Comparison of ENCODE assay signal across 29 cellular contexts in genomic region chr7:41152179-41152678, GRCh38.
"Had no signal": no experiment of that assay in that cellular context is flagged by ENCODE, and none has a peak within 500 bp of the region (broad histone marks: within the 10 kb centered on the region; RNA-seq: fewer than 3 reads in every experiment).

No MANE protein-coding gene starts in this region.

- H3K4me1 Mint-ChIP-seq: stimulated activated effector memory CD8-positive, alpha-beta T cell treated with anti-CD3 and anti-CD28 coated beads, Interleukin-12 subunit alpha, Interleukin-12 subunit beta, amount 100 ng/mL, for 72 hours; stimulated activated memory B cell treated with anti-CD40 and anti-IgM and Interleukin-4, amounts not matched to agents 10 μg/mL and 1 μg/mL and 100 μg/mL, for 72 hours; stimulated activated naive B cell treated with anti-CD40 and anti-IgM and Interleukin-4, amounts not matched to agents 10 μg/mL and 1 μg/mL and 100 μg/mL, for 72 hours; stimulated activated naive CD8-positive, alpha-beta T cell treated with anti-CD3 and anti-CD28 coated beads, Interleukin-15, amount 100 ng/mL, for 72 hours had no signal

- H3K36me3 Mint-ChIP-seq: stimulated activated effector memory CD8-positive, alpha-beta T cell treated with anti-CD3 and anti-CD28 coated beads, Interleukin-12 subunit alpha, Interleukin-12 subunit beta, amount 100 ng/mL, for 72 hours; stimulated activated memory B cell treated with anti-CD40 and anti-IgM and Interleukin-4, amounts not matched to agents 10 μg/mL and 1 μg/mL and 100 μg/mL, for 72 hours; stimulated activated naive B cell treated with anti-CD40 and anti-IgM and Interleukin-4, amounts not matched to agents 10 μg/mL and 1 μg/mL and 100 μg/mL, for 72 hours; type B pancreatic cell had no signal

- FAIRE-seq: urothelium cell line had no signal

- H3K4me3 Mint-ChIP-seq: stimulated activated effector memory CD8-positive, alpha-beta T cell treated with anti-CD3 and anti-CD28 coated beads, Interleukin-12 subunit alpha, Interleukin-12 subunit beta, amount 100 ng/mL, for 72 hours; stimulated activated memory B cell treated with anti-CD40 and anti-IgM and Interleukin-4, amounts not matched to agents 10 μg/mL and 1 μg/mL and 100 μg/mL, for 72 hours; stimulated activated naive B cell treated with anti-CD40 and anti-IgM and Interleukin-4, amounts not matched to agents 10 μg/mL and 1 μg/mL and 100 μg/mL, for 72 hours; stimulated activated naive CD8-positive, alpha-beta T cell treated with anti-CD3 and anti-CD28 coated beads, Interleukin-15, amount 100 ng/mL, for 72 hours; stimulated activated naive CD8-positive, alpha-beta T cell treated with anti-CD3 and anti-CD28 coated beads, Interleukin-15, Interleukin-2, amounts not matched to agents 100 ng/mL and 50 ng/mL, for 24 hours; type B pancreatic cell had no signal

- H3K27ac Mint-ChIP-seq: stimulated activated effector memory CD8-positive, alpha-beta T cell treated with anti-CD3 and anti-CD28 coated beads, Interleukin-12 subunit alpha, Interleukin-12 subunit beta, amount 100 ng/mL, for 72 hours; stimulated activated memory B cell treated with anti-CD40 and anti-IgM and Interleukin-4, amounts not matched to agents 10 μg/mL and 1 μg/mL and 100 μg/mL, for 72 hours; stimulated activated naive B cell treated with anti-CD40 and anti-IgM and Interleukin-4, amounts not matched to agents 10 μg/mL and 1 μg/mL and 100 μg/mL, for 72 hours; stimulated activated naive CD8-positive, alpha-beta T cell treated with anti-CD3 and anti-CD28 coated beads, Interleukin-15, amount 100 ng/mL, for 72 hours; stimulated activated naive CD8-positive, alpha-beta T cell treated with anti-CD3 and anti-CD28 coated beads, Interleukin-15, Interleukin-2, amounts not matched to agents 100 ng/mL and 50 ng/mL, for 24 hours; type B pancreatic cell had no signal

- H3K4me1 ChIP-seq: stomach, testis, thyroid gland, tibial artery, transverse colon, upper lobe of left lung, upper lobe of right lung had no signal

- H3K4me3 ChIP-seq: stomach, suprapubic skin, testis, thoracic aorta, thyroid gland, tibial artery, tibial nerve, transverse colon, upper lobe of left lung, upper lobe of right lung, uterus, vagina had no signal

- H3K27me3 Mint-ChIP-seq: stimulated activated memory B cell treated with anti-CD40 and anti-IgM and Interleukin-4, amounts not matched to agents 10 μg/mL and 1 μg/mL and 100 μg/mL, for 72 hours; stimulated activated naive B cell treated with anti-CD40 and anti-IgM and Interleukin-4, amounts not matched to agents 10 μg/mL and 1 μg/mL and 100 μg/mL, for 72 hours; stimulated activated naive CD8-positive, alpha-beta T cell treated with anti-CD3 and anti-CD28 coated beads, Interleukin-15, Interleukin-2, amounts not matched to agents 100 ng/mL and 50 ng/mL, for 24 hours; type B pancreatic cell had no signal

- H3K9me3 Mint-ChIP-seq: stimulated activated memory B cell treated with anti-CD40 and anti-IgM and Interleukin-4, amounts not matched to agents 10 μg/mL and 1 μg/mL and 100 μg/mL, for 72 hours; stimulated activated naive CD8-positive, alpha-beta T cell treated with anti-CD3 and anti-CD28 coated beads, Interleukin-15, Interleukin-2, amounts not matched to agents 100 ng/mL and 50 ng/mL, for 24 hours; type B pancreatic cell had no signal

- ATAC-seq: stimulated activated effector memory CD8-positive, alpha-beta T cell treated with anti-CD3 and anti-CD28 coated beads, Interleukin-12 subunit alpha, Interleukin-12 subunit beta, amount 100 ng/mL, for 72 hours; stimulated activated memory B cell treated with anti-CD40 and anti-IgM and Interleukin-4, amounts not matched to agents 10 μg/mL and 1 μg/mL and 100 μg/mL, for 72 hours; stimulated activated naive B cell treated with anti-CD40 and anti-IgM and Interleukin-4, amounts not matched to agents 10 μg/mL and 1 μg/mL and 100 μg/mL, for 72 hours; stimulated activated naive CD8-positive, alpha-beta T cell treated with anti-CD3 and anti-CD28 coated beads, Interleukin-15, amount 100 ng/mL, for 72 hours; stimulated activated naive CD8-positive, alpha-beta T cell treated with anti-CD3 and anti-CD28 coated beads, Interleukin-15, Interleukin-2, amounts not matched to agents 100 U/mL and 50 U/mL, for 24 hours; upper lobe of right lung had no signal

- H3K9me3 ChIP-seq: suprapubic skin, testis, thoracic aorta, thyroid gland, tibial artery, tibial nerve, transverse colon, upper lobe of left lung, upper lobe of right lung, uterus, vagina had no signal

- H3K27me3 ChIP-seq: stomach, suprapubic skin, testis, thyroid gland, tibial artery, tibial nerve, transverse colon, upper lobe of left lung, upper lobe of right lung, uterus, vagina had no signal

- DNase-seq: stimulated activated CD4-positive, alpha-beta T cell treated with anti-CD3 and anti-CD28 coated beads, Interleukin-2, amount 100 ng/mL, for 48 hours; stimulated activated CD4-positive, alpha-beta T cell treated with anti-CD3 and anti-CD28 coated beads, Interleukin-4, amount 100 ng/mL, for 1 hour; stimulated activated CD4-positive, alpha-beta T cell treated with anti-CD3 and anti-CD28 coated beads, Interleukin-4, amount 100 ng/mL, for 24 hours; stimulated activated CD4-positive, alpha-beta T cell treated with anti-CD3 and anti-CD28 coated beads, Interleukin-4, amount 100 ng/mL, for 4 hours; stimulated activated CD8-positive, alpha-beta memory T cell treated with anti-CD3 and anti-CD28 coated beads, Interleukin-4, amount 100 ng/mL, for 48 hours; stimulated activated naive B cell treated with anti-CD40 and anti-IgM and Interleukin-4, amounts not matched to agents 10 μg/mL and 1 μg/mL and 100 μg/mL, for 72 hours; stimulated activated naive CD4-positive, alpha-beta T cell; stimulated activated naive CD4-positive, alpha-beta T cell treated with Interleukin-2 at 50 U/mL for 16 hours; stimulated activated naive CD8-positive, alpha-beta T cell treated with anti-CD3 and anti-CD28 coated beads, Interleukin-15, amount 100 ng/mL, for 72 hours; stimulated activated naive CD8-positive, alpha-beta T cell treated with anti-CD3 and anti-CD28 coated beads, Interleukin-15, Interleukin-2, amounts not matched to agents 100 U/mL and 50 U/mL, for 24 hours; stomach; substantia nigra; testis; thyroid gland; tibial artery; transverse colon; trophoblast cell; upper lobe of left lung; upper lobe of right lung; uterus had no signal

- H3K36me3 ChIP-seq: stomach, suprapubic skin, thoracic aorta, thyroid gland, tibial artery, tibial nerve, transverse colon, upper lobe of left lung, upper lobe of right lung, uterus, vagina had no signal

- H3K27ac ChIP-seq: stomach, suprapubic skin, testis, thoracic aorta, thyroid gland, tibial artery, tibial nerve, transverse colon, upper lobe of left lung, upper lobe of right lung, uterus, vagina had no signal
